ENCODE assay signal across 8 cellular contexts in genomic region chr17:8994319-8994718, GRCh38. TPM values are rescaled to one million over a fixed set of nuclear protein-coding genes. Genes with fewer than 3 reads are reported as not detected.
DNase-seq lines count a peak whose midpoint lies in the region; ATAC-seq lines count a peak whose summit lies in the region.

No MANE protein-coding gene starts in this region.

- peak in 4 of 5 donors; percentile 18 to 53 (median 42) for DNase-seq in CD4-positive, alpha-beta memory T cell
- DNase-seq in HT1080 (ENCODE audit: low read depth), result peak; percentile 13
- peak in 25 of 34 experiments; percentile 7 to 67 (median 52) for DNase-seq in T-cell
- peak; percentile 5 for DNase-seq in amniotic stem cell (lab: John Stamatoyannopoulos, UW)
- DNase-seq in iPS-NIHi11 (ENCODE audit: low spot score), result peak; percentile 62
- peak; percentile 73 to 76 for DNase-seq in stimulated activated CD4-positive, alpha-beta T cell treated with anti-CD3 and anti-CD28 coated beads, Interleukin-2, amount 100 ng/mL, for 48 hours
- no peak for DNase-seq in NCI-H510A treated with DMSO at 0.1 percent for 48 hours (lab: John Stamatoyannopoulos, UW)
- DNase-seq in NCI-H128 (lab: John Stamatoyannopoulos, UW; ENCODE audit: unreplicated experiment), result no peak

- ATAC-seq in T-cell (replicated peaks in 1 of 4), result peak in 2 of 4 experiments; percentile 42 to 65

- H3K27me3 Mint-ChIP-seq in CD4-positive, alpha-beta memory T cell, result peaks cover 5 to 6% of the 10 kb centered on the region in 2 donors
- H3K27me3 Mint-ChIP-seq in T-cell, result peaks cover 0 to 12% of the 10 kb centered on the region in 2 donors

- no peaks in the 10 kb centered on the region for H3K9me3 ChIP-seq in CD4-positive, alpha-beta memory T cell (ENCODE audit: control insufficient read depth in 1 of 2, low read length in 2 of 2)

- intact Hi-C loops in CD4-positive, alpha-beta memory T cell (cut with micrococcal nuclease), result loop anchor here (5.0 to 10.0 kb wide), 2 partner anchors 50 to 528 kb away; no protein-coding TSS in a partner anchor

- POLR2A ChIA-PET in CD4-positive, alpha-beta memory T cell (lab: Charles Lee; ENCODE audit: partially characterized antibody), result no interaction called here
- POLR2A ChIA-PET in T-cell (lab: Charles Lee), result no interaction called here

- H3K4me1 Mint-ChIP-seq in CD4-positive, alpha-beta memory T cell, result peaks cover 4 to 10% (median 7%) of the 10 kb centered on the region in 4 donors
- peaks cover 4 to 15% (median 13%) of the 10 kb centered on the region in 3 donors for H3K4me1 Mint-ChIP-seq in T-cell

- H3K4me1 ChIP-seq in CD4-positive, alpha-beta memory T cell (ENCODE audit: insufficient read depth, low read length), result peaks cover 5% of the 10 kb centered on the region

- peaks cover 0 to 1% (median 0%) of the 10 kb centered on the region in 8 donors for H3K9me3 Mint-ChIP-seq in CD4-positive, alpha-beta memory T cell
- H3K9me3 Mint-ChIP-seq in T-cell, result no peaks in the 10 kb centered on the region

- H3K36me3 ChIP-seq in CD4-positive, alpha-beta memory T cell (ENCODE audit: insufficient read depth, low read length), result no peaks in the 10 kb centered on the region

- peak overlapping the region in 2 of 7 donors; percentile 7 to 53 for H3K27ac Mint-ChIP-seq in CD4-positive, alpha-beta memory T cell
- no peak overlapping the region for H3K27ac Mint-ChIP-seq in T-cell

- no peak overlapping the region for H3K27ac ChIP-seq in CD4-positive, alpha-beta memory T cell (ENCODE audit: low read depth, low read length)

- no peak overlapping the region for H3K4me3 ChIP-seq in CD4-positive, alpha-beta memory T cell (ENCODE audit: low read length in 2 of 2)

- no peaks in the 10 kb centered on the region for H3K27me3 ChIP-seq in CD4-positive, alpha-beta memory T cell (ENCODE audit: insufficient read depth, low read length)

- CTCF ChIA-PET in CD4-positive, alpha-beta memory T cell (lab: Charles Lee; ENCODE audit: partially characterized antibody), result interaction anchor here (0.7 to 2.5 kb wide), 5 partner anchors 8 to 248 kb away, joined by 3 to 6 read pairs (median 4); no protein-coding TSS in a partner anchor
- CTCF ChIA-PET in T-cell (lab: Charles Lee), result interaction anchor here in 1 of 2 donors (1.0 kb wide), 1 partner anchor 555 kb away, joined by 4 read pairs; no protein-coding TSS in a partner anchor

- H3K4me3 Mint-ChIP-seq in CD4-positive, alpha-beta memory T cell, result peak overlapping the region in 1 of 8 donors; percentile 57
- no peak overlapping the region for H3K4me3 Mint-ChIP-seq in T-cell

- no peaks in the 10 kb centered on the region for H3K36me3 Mint-ChIP-seq in CD4-positive, alpha-beta memory T cell
- no peaks in the 10 kb centered on the region for H3K36me3 Mint-ChIP-seq in T-cell

RNA-seq across cellular contexts. Expression of gene NTN1, which starts 27.0 kb away (rescaled TPM):
- not detected for total RNA-seq in CD4-positive, alpha-beta memory T cell
- under 1 TPM in 1 of 2 donors, not detected in 1; 0.02 TPM for polyA plus RNA-seq in CD4-positive, alpha-beta memory T cell
- total RNA-seq in HT1080 (2014; rRNA removed; shearing (Covaris generic)), result 0.03 TPM in 1 of 2 replicates, not detected in the other
- 0.05 and 0.10 TPM in 2 replicates for polyA plus RNA-seq in HT1080 (2015; cell fraction: cytosol; rRNA removed)
- 0.05 and 0.12 TPM in 2 replicates for polyA plus RNA-seq in HT1080 (2015; cell fraction: nucleus; rRNA removed)
- total RNA-seq in T-cell, result under 1 TPM in 4 of 5 donors, not detected in 1; 0.07 to 0.15 (median 0.12) TPM

RNA-seq across cellular contexts. Expression of gene PIK3R5, which starts 28.8 kb away (rescaled TPM):
- total RNA-seq in CD4-positive, alpha-beta memory T cell, result 10 to 100 TPM; 85.1 to 89.4 TPM
- 10 to 100 TPM; 18.5 to 62.0 TPM for polyA plus RNA-seq in CD4-positive, alpha-beta memory T cell
- not detected in 2 replicates for total RNA-seq in HT1080 (2014; rRNA removed; shearing (Covaris generic))
- not detected in 2 replicates for polyA plus RNA-seq in HT1080 (2015; cell fraction: cytosol; rRNA removed)
- not detected in 2 replicates for polyA plus RNA-seq in HT1080 (2015; cell fraction: nucleus; rRNA removed)
- 100 to 1,000 TPM; 118 to 210 (median 151) TPM for total RNA-seq in T-cell

Comparison
In these comparisons a context has a peak if more than half of its experiments do, and no peak if none do; other contexts are left out.
1. DNase-seq: peak in CD4-positive, alpha-beta memory T cell (4 of 5), HT1080 (single experiment), T-cell (25 of 34), amniotic stem cell (single experiment), iPS-NIHi11 (single experiment) and stimulated activated CD4-positive, alpha-beta T cell treated with anti-CD3 and anti-CD28 coated beads, Interleukin-2, amount 100 ng/mL, for 48 hours (2 of 2); none in NCI-H510A treated with DMSO at 0.1 percent for 48 hours (single experiment) and NCI-H128 (single experiment).
2. RNA of gene PIK3R5, which starts 28.8 kb away (total RNA-seq): 118 to 210 TPM in T-cell and 85.1 to 89.4 TPM in CD4-positive, alpha-beta memory T cell; not detected in HT1080; every median in the first group is over 10 times any median in the second.